In genomic region chr7:48280100-48280499, GRCh38 we compare ENCODE assay signal across 18 cellular contexts.
A peak's percentile ranks its signal among the peaks of the same experiment; 100 is the strongest.
DNase-seq lines count a peak whose midpoint lies in the region; ATAC-seq and TF ChIP-seq lines count a peak whose summit lies in the region.
"Had no signal": no experiment of that assay in that cellular context is flagged by ENCODE, and none has a peak within 500 bp of the region (broad histone marks: within the 10 kb centered on the region; RNA-seq: fewer than 3 reads in every experiment).

No MANE protein-coding gene starts in this region.

- H3K4me1 ChIP-seq in breast epithelium = no peaks in the 10 kb centered on the region
- H3K4me1 ChIP-seq in esophagus squamous epithelium = peaks cover 0 to 11% (median 4%) of the 10 kb centered on the region in 3 donors
- H3K4me1 ChIP-seq: upper lobe of right lung had no signal

- H3K4me3 ChIP-seq in breast epithelium (no peak overlapping the region), esophagus squamous epithelium (no peak overlapping the region)
- H3K4me3 ChIP-seq: upper lobe of right lung had no signal

- H3K4me3 Mint-ChIP-seq in MCF 10A (ENCODE audit: unreplicated experiment) (no peak overlapping the region), progenitor cell of endocrine pancreas (ENCODE audit: low read depth) (no peak overlapping the region)
- H3K4me3 Mint-ChIP-seq in T-helper 2 cell treated with Interferon-gamma antibody and Interleukin-4, amounts not matched to agents 5 μg/mL and 100 μg/mL, for 36 hours = no peak overlapping the region
- H3K4me3 Mint-ChIP-seq: activated naive CD8-positive, alpha-beta T cell; B cell had no signal

- whole genome bisulfite sequencing in esophagus squamous epithelium, 2 donors = 24% methylated on average over 2 of the region's 2 CpGs

- H3K27ac ChIP-seq in breast epithelium (no peak overlapping the region), esophagus squamous epithelium (no peak overlapping the region)
- H3K27ac ChIP-seq: upper lobe of right lung had no signal

- DNase-seq in MCF 10A (ENCODE audit: unreplicated experiment) (peak; percentile 35), breast epithelium (ENCODE audit: low spot score in 2 of 2) (no peak), fibroblast of peridontal ligament (ENCODE audit: extremely low read depth) (peak; percentile 85), stromal cell of bone marrow (ENCODE audit: low read depth) (peak; percentile 91), progenitor cell of endocrine pancreas (ENCODE audit: low spot score, unreplicated experiment) (no peak), esophagus squamous epithelium (lab: John Stamatoyannopoulos, UW) (no peak)
- peak; percentile 43 for DNase-seq in T-helper 2 cell treated with Interferon-gamma antibody and Interleukin-4, amounts not matched to agents 5 μg/mL and 100 μg/mL, for 36 hours (ENCODE audit: low spot score)
- DNase-seq: dermis blood vessel endothelial cell, DMS153, Kasumi-1, kidney glomerular epithelial cell, NCI-H2029, NCI-H82, SHP77 treated with DMSO at 0.1 percent for 48 hours, upper lobe of right lung had no signal

- H3K9me3 ChIP-seq in breast epithelium = no peaks in the 10 kb centered on the region
- no peaks in the 10 kb centered on the region for H3K9me3 ChIP-seq in esophagus squamous epithelium
- H3K9me3 ChIP-seq: upper lobe of right lung had no signal

- H3K36me3 ChIP-seq in breast epithelium (no peaks in the 10 kb centered on the region), esophagus squamous epithelium (no peaks in the 10 kb centered on the region)
- H3K36me3 ChIP-seq: upper lobe of right lung had no signal

- TF ChIP-seq CTCF in MCF 10A (IDR thresholded peaks at IDR 0.05; ENCODE audit: unreplicated experiment) (no peak), breast epithelium (IDR thresholded peaks at IDR 0.05) (no peak), progenitor cell of endocrine pancreas (IDR thresholded peaks at IDR 0.05; ENCODE audit: unreplicated experiment) (no peak), esophagus squamous epithelium (IDR thresholded peaks at IDR 0.05) (no peak)

- H3K4me1 Mint-ChIP-seq in MCF 10A (ENCODE audit: insufficient read depth, unreplicated experiment) (peaks cover 15% of the 10 kb centered on the region), progenitor cell of endocrine pancreas (ENCODE audit: low read depth) (no peaks in the 10 kb centered on the region)
- peaks cover 47% of the 10 kb centered on the region for H3K4me1 Mint-ChIP-seq in T-helper 2 cell treated with Interferon-gamma antibody and Interleukin-4, amounts not matched to agents 5 μg/mL and 100 μg/mL, for 36 hours (ENCODE audit: low read depth)
- H3K4me1 Mint-ChIP-seq: B cell had no signal

- H3K27me3 ChIP-seq in breast epithelium = no peaks in the 10 kb centered on the region
- H3K27me3 ChIP-seq in esophagus squamous epithelium = no peaks in the 10 kb centered on the region
- H3K27me3 ChIP-seq: upper lobe of right lung had no signal

- no peak for TF ChIP-seq POLR2A in breast epithelium (IDR thresholded peaks at IDR 0.05)
- TF ChIP-seq POLR2A in esophagus squamous epithelium (IDR thresholded peaks at IDR 0.05) = no peak

- H3K36me3 Mint-ChIP-seq in MCF 10A (ENCODE audit: insufficient read depth, unreplicated experiment) = no peaks in the 10 kb centered on the region
- H3K36me3 Mint-ChIP-seq in T-helper 2 cell treated with Interferon-gamma antibody and Interleukin-4, amounts not matched to agents 5 μg/mL and 100 μg/mL, for 36 hours (ENCODE audit: low read depth) = no peaks in the 10 kb centered on the region
- H3K36me3 Mint-ChIP-seq in progenitor cell of endocrine pancreas (ENCODE audit: insufficient read depth) = no peaks in the 10 kb centered on the region
- H3K36me3 Mint-ChIP-seq: activated naive CD8-positive, alpha-beta T cell had no signal

- H3K27ac Mint-ChIP-seq in MCF 10A (ENCODE audit: low read depth, unreplicated experiment) (no peak overlapping the region), progenitor cell of endocrine pancreas (no peak overlapping the region)
- no peak overlapping the region for H3K27ac Mint-ChIP-seq in T-helper 2 cell treated with Interferon-gamma antibody and Interleukin-4, amounts not matched to agents 5 μg/mL and 100 μg/mL, for 36 hours
- H3K27ac Mint-ChIP-seq: activated naive CD8-positive, alpha-beta T cell; B cell had no signal

- no peaks in the 10 kb centered on the region for H3K27me3 Mint-ChIP-seq in MCF 10A (ENCODE audit: insufficient read depth, unreplicated experiment)
- peaks cover 11% of the 10 kb centered on the region for H3K27me3 Mint-ChIP-seq in T-helper 2 cell treated with Interferon-gamma antibody and Interleukin-4, amounts not matched to agents 5 μg/mL and 100 μg/mL, for 36 hours (ENCODE audit: low read depth)
- H3K27me3 Mint-ChIP-seq in progenitor cell of endocrine pancreas = no peaks in the 10 kb centered on the region

- POLR2A ChIA-PET in MCF 10A (lab: Yijun Ruan, JAX) = no interaction called here

- intact Hi-C loops in MCF 10A (cut with micrococcal nuclease) (no loop called here), breast epithelium (cut with DNase I; ENCODE audit: low total_unique reads) (no loop called here), esophagus squamous epithelium (cut with DNase I) (no loop called here)

- BruUV-seq in MCF 10A (replicated peaks; lab: Mats Ljungman, UMichigan) = no TSS peak

- no peak for ATAC-seq in HG02973 (IDR thresholded peaks at IDR 0.05; ENCODE audit: unreplicated experiment)
- ATAC-seq: upper lobe of right lung had no signal

- CTCF ChIA-PET in MCF 10A (lab: Yijun Ruan, JAX) = interaction anchor here (1.3 kb wide), 1 partner anchor 19 kb away, joined by 5 read pairs; no protein-coding TSS in a partner anchor

- no peaks in the 10 kb centered on the region for H3K9me3 Mint-ChIP-seq in MCF 10A (ENCODE audit: unreplicated experiment)
- H3K9me3 Mint-ChIP-seq in T-helper 2 cell treated with Interferon-gamma antibody and Interleukin-4, amounts not matched to agents 5 μg/mL and 100 μg/mL, for 36 hours = no peaks in the 10 kb centered on the region
- H3K9me3 Mint-ChIP-seq in progenitor cell of endocrine pancreas (ENCODE audit: low read depth) = no peaks in the 10 kb centered on the region

Comparison
In these comparisons a context has a peak if more than half of its experiments do, and no peak if none do; other contexts are left out.
1. DNase-seq: peak in MCF 10A (single experiment), T-helper 2 cell treated with Interferon-gamma antibody and Interleukin-4, amounts not matched to agents 5 μg/mL and 100 μg/mL, for 36 hours (single experiment), fibroblast of peridontal ligament (single experiment) and stromal cell of bone marrow (single experiment); none in breast epithelium (0 of 2), progenitor cell of endocrine pancreas (single experiment) and esophagus squamous epithelium (single experiment).